Comparison of ENCODE assay signal across 2 cellular contexts in the genomic region with DNA sequence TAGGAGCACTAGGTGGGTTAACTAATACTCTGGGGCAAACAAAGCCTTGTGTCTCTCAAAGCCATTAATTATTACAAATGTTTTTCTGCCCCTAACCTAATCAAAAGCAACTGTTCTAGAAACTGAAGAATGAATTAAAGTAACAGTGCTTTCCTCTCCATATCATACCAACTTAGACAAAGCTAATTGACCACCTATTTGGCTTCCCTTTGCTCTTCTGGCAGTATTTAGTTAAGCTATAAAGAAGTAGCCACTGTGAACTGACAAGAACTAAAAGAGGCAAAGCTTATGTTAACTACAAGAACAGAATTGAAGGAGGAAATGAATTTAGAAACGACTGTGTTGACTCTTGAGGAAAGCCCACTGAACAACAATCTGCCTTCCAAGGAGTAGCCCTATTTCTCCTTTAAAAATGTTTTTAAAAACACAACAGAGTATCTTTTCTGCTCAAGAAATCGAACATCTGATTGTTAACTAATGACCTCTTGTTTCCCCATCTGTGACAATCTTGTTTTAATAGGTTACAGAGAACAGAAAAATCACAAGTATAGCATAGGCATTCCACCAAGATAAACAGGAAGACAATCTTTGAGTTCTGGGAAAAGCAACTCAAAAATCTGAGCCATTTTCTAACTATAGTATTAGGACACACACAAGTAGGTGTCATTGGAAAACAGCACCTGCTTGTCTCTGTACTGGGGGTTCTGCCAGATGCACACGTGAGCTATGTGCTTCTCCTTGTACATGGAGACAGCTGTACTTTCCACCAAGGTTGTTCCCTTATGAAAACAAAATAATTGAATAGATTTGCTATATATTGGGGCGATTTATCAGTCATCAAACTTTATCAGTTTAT.
TF ChIP-seq lines count a peak whose summit lies in the region.

No MANE protein-coding gene starts in this region.

TF ChIP-seq in SK-N-SH, 30 proteins besides CTCF, POLR2A, EP300 and RAD21 (continued from another document):
- TF ChIP-seq, protein P1, sequence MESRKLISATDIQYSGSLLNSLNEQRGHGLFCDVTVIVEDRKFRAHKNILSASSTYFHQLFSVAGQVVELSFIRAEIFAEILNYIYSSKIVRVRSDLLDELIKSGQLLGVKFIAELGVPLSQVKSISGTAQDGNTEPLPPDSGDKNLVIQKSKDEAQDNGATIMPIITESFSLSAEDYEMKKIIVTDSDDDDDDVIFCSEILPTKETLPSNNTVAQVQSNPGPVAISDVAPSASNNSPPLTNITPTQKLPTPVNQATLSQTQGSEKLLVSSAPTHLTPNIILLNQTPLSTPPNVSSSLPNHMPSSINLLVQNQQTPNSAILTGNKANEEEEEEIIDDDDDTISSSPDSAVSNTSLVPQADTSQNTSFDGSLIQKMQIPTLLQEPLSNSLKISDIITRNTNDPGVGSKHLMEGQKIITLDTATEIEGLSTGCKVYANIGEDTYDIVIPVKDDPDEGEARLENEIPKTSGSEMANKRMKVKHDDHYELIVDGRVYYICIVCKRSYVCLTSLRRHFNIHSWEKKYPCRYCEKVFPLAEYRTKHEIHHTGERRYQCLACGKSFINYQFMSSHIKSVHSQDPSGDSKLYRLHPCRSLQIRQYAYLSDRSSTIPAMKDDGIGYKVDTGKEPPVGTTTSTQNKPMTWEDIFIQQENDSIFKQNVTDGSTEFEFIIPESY (IDR thresholded peaks at IDR 0.05; ENCODE audit: borderline replicate concordance, low read depth): no peak
- TF ChIP-seq, protein P2, sequence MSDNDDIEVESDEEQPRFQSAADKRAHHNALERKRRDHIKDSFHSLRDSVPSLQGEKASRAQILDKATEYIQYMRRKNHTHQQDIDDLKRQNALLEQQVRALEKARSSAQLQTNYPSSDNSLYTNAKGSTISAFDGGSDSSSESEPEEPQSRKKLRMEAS (IDR thresholded peaks at IDR 0.05; ENCODE audit: low read depth): no peak
- TF ChIP-seq FOSL2 (IDR thresholded peaks at IDR 0.05; ENCODE audit: borderline replicate concordance, low read depth): no peak

TF ChIP-seq in SK-N-SH treated with all-trans-retinoic acid at 6 μM for 48 hours, 23 proteins besides CTCF, POLR2A, EP300 and RAD21 (continued from another document):
- TF ChIP-seq TOX (CRISPR knock-in tag; IDR thresholded peaks at IDR 0.05; ENCODE audit: borderline replicate concordance) (no peak), RARB (CRISPR knock-in tag; IDR thresholded peaks at IDR 0.05) (no peak), GLIS3 (CRISPR knock-in tag; IDR thresholded peaks at IDR 0.05) (no peak)
